9 cellular contexts compared by ENCODE assay signal in genomic region chr11:78586452-78587046, GRCh38. TPM values are rescaled to one million over a fixed set of nuclear protein-coding genes. Genes with fewer than 3 reads are reported as not detected.
A peak's percentile ranks its signal among the peaks of the same experiment; 100 is the strongest.
DNase-seq lines count a peak whose midpoint lies in the region; ATAC-seq, FAIRE-seq and TF ChIP-seq lines count a peak whose summit lies in the region.
"Had no signal": no experiment of that assay in that cellular context is flagged by ENCODE, and none has a peak within 500 bp of the region (broad histone marks: within the 10 kb centered on the region; RNA-seq: fewer than 3 reads in every experiment).

No MANE protein-coding gene starts in this region.

- CTCF ChIA-PET in K562 (lab: Yijun Ruan, JAX; ENCODE audit: low intra/inter-chr PET ratio), result interaction anchor here (1.5 kb wide), 1 partner anchor 358 kb away, joined by 4 read pairs; no protein-coding TSS in a partner anchor
- CTCF ChIA-PET in naive thymus-derived CD4-positive, alpha-beta T cell (lab: Charles Lee), result no interaction called here

- H3K4me1 ChIP-seq in K562 (replicated peaks in 1 of 2; ENCODE audit: control insufficient read depth in 2 of 2, insufficient read depth in 2 of 2, low read length in 2 of 2), result no peaks in the 10 kb centered on the region
- H3K4me1 ChIP-seq in naive thymus-derived CD4-positive, alpha-beta T cell (ENCODE audit: control insufficient read depth in 2 of 2, insufficient read depth in 2 of 2, low read length in 2 of 2), result no peaks in the 10 kb centered on the region

- no peak for TF ChIP-seq EP300 in K562 (IDR thresholded peaks at IDR 0.05; ENCODE audit: low read length)

- H4K20me1 ChIP-seq in K562 (replicated peaks; ENCODE audit: control insufficient read depth, insufficient read depth, low read length), result no peaks in the 10 kb centered on the region

- no peaks in the 10 kb centered on the region; the same call in 1 of the 2 replicates for H3K9me3 ChIP-seq in K562 (replicated peaks; ENCODE audit: control insufficient read depth, insufficient read depth, low read depth, low read length)
- peaks cover 0 to 30% (median 0%) of the 10 kb centered on the region in 3 experiments for H3K9me3 ChIP-seq in naive thymus-derived CD4-positive, alpha-beta T cell (ENCODE audit: control insufficient read depth in 2 of 3, low read length in 3 of 3)

- BruUV-seq in K562 (replicated peaks; lab: Mats Ljungman, UMichigan), result no TSS peak

- 70% methylated on average over 1 of the region's 1 CpG for WGBS in K562 (ENCODE audit: insufficient coverage, low coverage, missing lambda C conversion rate)

- ATAC-seq in K562 (peak; percentile 49; the same call in 2 of the 3 replicates), GM21786 (IDR thresholded peaks at IDR 0.05; ENCODE audit: unreplicated experiment) (no peak)
- peak; percentile 42 for ATAC-seq in naive thymus-derived CD4-positive, alpha-beta T cell

- no peak overlapping the region for H3K9ac ChIP-seq in K562 (ENCODE audit: insufficient read depth in 1 of 2, low read depth in 2 of 2, low read length in 2 of 2)

- H3K9me3 Mint-ChIP-seq in naive thymus-derived CD4-positive, alpha-beta T cell, result peaks cover 0 to 28% (median 12%) of the 10 kb centered on the region in 11 donors
- H3K9me3 Mint-ChIP-seq in activated T-helper 2 cell treated with anti-CD3 and anti-CD28 coated beads, Interferon-gamma antibody, Interleukin-2, Interleukin-4, amounts not matched to agents 10 μg/mL and 5 μg/mL and 100 μg/mL, durations not matched to agents 14 hours and 24 hours and 36 hours, result peaks cover 27% of the 10 kb centered on the region

- no peak overlapping the region for H3K4me3 ChIP-seq in K562
- H3K4me3 ChIP-seq in naive thymus-derived CD4-positive, alpha-beta T cell (ENCODE audit: low read length), result no peak overlapping the region

- no peak for TF ChIP-seq POLR2A in K562 (conservative IDR thresholded peaks at IDR 0.05)

- H2AFZ ChIP-seq in K562 (ENCODE audit: low read depth, low read length), result no peak overlapping the region

- no peaks in the 10 kb centered on the region for H3K79me2 ChIP-seq in K562 (ENCODE audit: control insufficient read depth, insufficient read depth, low read length)

- H3K4me3 Mint-ChIP-seq in naive thymus-derived CD4-positive, alpha-beta T cell, result no peak overlapping the region
- no peak overlapping the region for H3K4me3 Mint-ChIP-seq in activated T-helper 2 cell treated with anti-CD3 and anti-CD28 coated beads, Interferon-gamma antibody, Interleukin-2, Interleukin-4, amounts not matched to agents 10 μg/mL and 5 μg/mL and 100 μg/mL, durations not matched to agents 14 hours and 24 hours and 36 hours (ENCODE audit: low read depth)

- H3K4me1 Mint-ChIP-seq in naive thymus-derived CD4-positive, alpha-beta T cell, result no peaks in the 10 kb centered on the region
- no peaks in the 10 kb centered on the region for H3K4me1 Mint-ChIP-seq in activated T-helper 2 cell treated with anti-CD3 and anti-CD28 coated beads, Interferon-gamma antibody, Interleukin-2, Interleukin-4, amounts not matched to agents 10 μg/mL and 5 μg/mL and 100 μg/mL, durations not matched to agents 14 hours and 24 hours and 36 hours (ENCODE audit: low read depth)

- H3K27ac ChIP-seq in K562 (ENCODE audit: extremely low read depth, low read depth, low read length), result no peak overlapping the region
- no peak overlapping the region for H3K27ac ChIP-seq in naive thymus-derived CD4-positive, alpha-beta T cell (ENCODE audit: low read depth, low read length)

- POLR2A ChIA-PET in K562 (lab: Yijun Ruan, JAX), result interaction anchor here (0.6 to 1.0 kb wide), 2 partner anchors 12 to 346 kb away, joined by 3 to 4 read pairs; partner anchors contain the start of gene NARS2
- POLR2A ChIA-PET in naive thymus-derived CD4-positive, alpha-beta T cell (lab: Charles Lee), result interaction anchor here (1.2 kb wide), 1 partner anchor 11 kb away, joined by 3 read pairs; the partner anchor contains the start of gene NARS2

- H3K36me3 Mint-ChIP-seq in naive thymus-derived CD4-positive, alpha-beta T cell, result peaks cover 0 to 14% (median 7%) of the 10 kb centered on the region in 5 donors
- H3K36me3 Mint-ChIP-seq in activated T-helper 2 cell treated with anti-CD3 and anti-CD28 coated beads, Interferon-gamma antibody, Interleukin-2, Interleukin-4, amounts not matched to agents 10 μg/mL and 5 μg/mL and 100 μg/mL, durations not matched to agents 14 hours and 24 hours and 36 hours (ENCODE audit: low read depth), result peaks cover 8% of the 10 kb centered on the region

- H3K27ac Mint-ChIP-seq in naive thymus-derived CD4-positive, alpha-beta T cell, result no peak overlapping the region
- no peak overlapping the region for H3K27ac Mint-ChIP-seq in activated T-helper 2 cell treated with anti-CD3 and anti-CD28 coated beads, Interferon-gamma antibody, Interleukin-2, Interleukin-4, amounts not matched to agents 10 μg/mL and 5 μg/mL and 100 μg/mL, durations not matched to agents 14 hours and 24 hours and 36 hours

- H3K36me3 ChIP-seq in K562 (ENCODE audit: control insufficient read depth, insufficient read depth, low read length), result no peaks in the 10 kb centered on the region
- no peaks in the 10 kb centered on the region for H3K36me3 ChIP-seq in naive thymus-derived CD4-positive, alpha-beta T cell (ENCODE audit: control insufficient read depth in 2 of 3, insufficient read depth in 3 of 3, low read length in 3 of 3)

- H3K27me3 Mint-ChIP-seq in naive thymus-derived CD4-positive, alpha-beta T cell, result peaks cover 8 to 25% (median 12%) of the 10 kb centered on the region in 5 donors
- peaks cover 36% of the 10 kb centered on the region for H3K27me3 Mint-ChIP-seq in activated T-helper 2 cell treated with anti-CD3 and anti-CD28 coated beads, Interferon-gamma antibody, Interleukin-2, Interleukin-4, amounts not matched to agents 10 μg/mL and 5 μg/mL and 100 μg/mL, durations not matched to agents 14 hours and 24 hours and 36 hours (ENCODE audit: low read depth)

- intact Hi-C loops in K562 (cut with micrococcal nuclease), result no loop called here
- intact Hi-C loops in naive thymus-derived CD4-positive, alpha-beta T cell (cut with micrococcal nuclease), result no loop called here
- intact Hi-C loops in activated T-helper 2 cell treated with anti-CD3 and anti-CD28 coated beads, Interferon-gamma antibody, Interleukin-2, Interleukin-4, amounts not matched to agents 10 μg/mL and 5 μg/mL and 100 μg/mL, durations not matched to agents 14 hours and 24 hours and 36 hours (cut with micrococcal nuclease), result no loop called here

- peak; percentile 14 to 65; a peak in 2 of 4 replicates for TF ChIP-seq RAD21 in K562 (CRISPR knock-in tag; conservative IDR thresholded peaks at IDR 0.05 in 1 of 2, IDR thresholded peaks at IDR 0.05 in 1 of 2)

- peak; percentile 66 for FAIRE-seq in K562 (lab: Jason Lieb, UNC)
- FAIRE-seq: islet of Langerhans had no signal

- in situ Hi-C loops in K562 (cut with MboI), result no loop called here

- no peak overlapping the region for H3K4me2 ChIP-seq in K562 (ENCODE audit: insufficient read depth, low read length)

- H3K9me1 ChIP-seq in K562 (ENCODE audit: control insufficient read depth, insufficient read depth, low read length), result no peaks in the 10 kb centered on the region

- peak; percentile 42 for DNase-seq in EH (ENCODE audit: low read depth)
- peak; percentile 38 to 56 (median 44) for DNase-seq in K562 (ENCODE audit: extremely low read depth in 1 of 4, low spot score in 3 of 4)
- peak in 5 of 9 donors; percentile 17 to 40 (median 23) for DNase-seq in naive thymus-derived CD4-positive, alpha-beta T cell
- no peak for DNase-seq in activated effector memory CD4-positive, alpha-beta T cell treated with anti-CD3 and anti-CD28 coated beads, Interleukin-2, amount 50 U/mL, for 16 hours
- DNase-seq in activated T-helper 2 cell treated with anti-CD3 and anti-CD28 coated beads, Interferon-gamma antibody, Interleukin-2, Interleukin-4, amounts not matched to agents 10 μg/mL and 5 μg/mL and 100 μg/mL, durations not matched to agents 14 hours and 24 hours and 36 hours (ENCODE audit: low spot score), result no peak
- no peak for DNase-seq in activated T-cell treated with anti-CD3 and anti-CD28 coated beads, Interleukin-2, amount 50 U/mL, for 1 hour

- peak; percentile 71 for TF ChIP-seq CTCF in LNCAP (IDR thresholded peaks at IDR 0.05)
- peak; percentile 51 to 65 (median 59); a peak in 5 of 6 replicates for TF ChIP-seq CTCF in K562 (IDR thresholded peaks at IDR 0.05 in 2 of 3, conservative IDR thresholded peaks at IDR 0.05 in 1 of 3; ENCODE audit: insufficient read depth in 2 of 3, low read depth in 1 of 3, low read length in 3 of 3)

- H3K27me3 ChIP-seq in K562 (ENCODE audit: control insufficient read depth in 2 of 2, insufficient read depth in 2 of 2, low read length in 2 of 2), result 0 out of 5 replicates have a peak, but pooled peaks cover 0 to 4% of the 10 kb centered on the region in 2 experiments
- no peaks in the 10 kb centered on the region for H3K27me3 ChIP-seq in naive thymus-derived CD4-positive, alpha-beta T cell (ENCODE audit: control insufficient read depth in 2 of 2, insufficient read depth in 2 of 2, low read length in 2 of 2)

RNA-seq across cellular contexts. Expression of gene NARS2, which starts 11.9 kb away (rescaled TPM):
- 27.2 and 76.5 TPM in 2 replicates for total RNA-seq in K562 (2011; cell fraction: chromatin; rRNA removed; ENCODE audit: low replicate concordance)
- total RNA-seq in K562 (2011; cell fraction: nucleolus; rRNA removed), result 17.4 and 19.5 TPM in 2 replicates
- 23.3 and 30.9 TPM in 2 replicates for total RNA-seq in K562 (2011; cell fraction: nucleoplasm; rRNA removed)
- total RNA-seq in K562 (2014; rRNA removed), result 25.5 and 28.6 TPM in 2 replicates
- total RNA-seq in K562 (2014; rRNA removed; fragmentation: Illumina TruSeq; extraction: Trizol), result 43.5 and 44.8 TPM in 2 replicates
- 37.0 and 41.3 TPM in 2 replicates for total RNA-seq in K562 (2015; rRNA removed; fragmentation: Illumina TruSeq; extraction: Trizol)
- 29.3 and 31.0 TPM in 2 replicates for total RNA-seq in K562 (2021)
- polyA plus RNA-seq in K562 (2011; rRNA removed), result 33.3 and 48.0 TPM in 2 replicates
- 9.0 and 18.4 TPM in 2 replicates for polyA plus RNA-seq in K562 (2011; cell fraction: cytosol; rRNA removed)
- polyA plus RNA-seq in K562 (2011; cell fraction: nucleus; rRNA removed), result 13.4 and 23.2 TPM in 2 replicates
- polyA plus RNA-seq in K562 (2012), result 21.9 and 31.1 TPM in 2 replicates
- 28.7 and 29.8 TPM in 2 replicates for polyA plus RNA-seq in K562 (2014; fragmentation: Illumina TruSeq; extraction: Trizol)
- 10 to 100 TPM; 34.2 to 34.9 TPM for polyA plus RNA-seq in K562 (2014; fragmentation: Nextera tagmentation; extraction: Ambion mirVana)
- 26.8 and 31.5 TPM in 2 replicates for polyA plus RNA-seq in K562 (2014; rRNA removed)
- polyA minus RNA-seq in K562 (2011; rRNA and poly(A)+ RNA removed), result 38.3 and 43.9 TPM in 2 replicates
- 14.5 and 14.7 TPM in 2 replicates for polyA minus RNA-seq in K562 (2011; cell fraction: cytosol; rRNA and poly(A)+ RNA removed)
- 28.5 and 42.0 TPM in 2 replicates for polyA minus RNA-seq in K562 (2011; cell fraction: nucleus; rRNA and poly(A)+ RNA removed)
- total RNA-seq in naive thymus-derived CD4-positive, alpha-beta T cell, result 10 to 100 TPM in 4 of 5 experiments, 1 to 10 TPM in 1; 9.3 to 21.5 (median 19.7) TPM
- polyA plus RNA-seq in naive thymus-derived CD4-positive, alpha-beta T cell, result 10 to 100 TPM; 14.1 to 19.0 TPM
- 34.1 and 37.7 TPM in 2 replicates for total RNA-seq in activated T-helper 2 cell treated with anti-CD3 and anti-CD28 coated beads, Interferon-gamma antibody, Interleukin-2, Interleukin-4, amounts not matched to agents 10 μg/mL and 5 μg/mL and 100 μg/mL, durations not matched to agents 14 hours and 24 hours and 36 hours

Comparison
In these comparisons a context has a peak if more than half of its experiments do, and no peak if none do; other contexts are left out.
1. DNase-seq: peak in EH (single experiment), K562 (4 of 4) and naive thymus-derived CD4-positive, alpha-beta T cell (5 of 9); none in activated effector memory CD4-positive, alpha-beta T cell treated with anti-CD3 and anti-CD28 coated beads, Interleukin-2, amount 50 U/mL, for 16 hours (single experiment), activated T-helper 2 cell treated with anti-CD3 and anti-CD28 coated beads, Interferon-gamma antibody, Interleukin-2, Interleukin-4, amounts not matched to agents 10 μg/mL and 5 μg/mL and 100 μg/mL, durations not matched to agents 14 hours and 24 hours and 36 hours (single experiment) and activated T-cell treated with anti-CD3 and anti-CD28 coated beads, Interleukin-2, amount 50 U/mL, for 1 hour (single experiment).